Comparison of ENCODE assay signal across 9 cellular contexts in the genomic region with DNA sequence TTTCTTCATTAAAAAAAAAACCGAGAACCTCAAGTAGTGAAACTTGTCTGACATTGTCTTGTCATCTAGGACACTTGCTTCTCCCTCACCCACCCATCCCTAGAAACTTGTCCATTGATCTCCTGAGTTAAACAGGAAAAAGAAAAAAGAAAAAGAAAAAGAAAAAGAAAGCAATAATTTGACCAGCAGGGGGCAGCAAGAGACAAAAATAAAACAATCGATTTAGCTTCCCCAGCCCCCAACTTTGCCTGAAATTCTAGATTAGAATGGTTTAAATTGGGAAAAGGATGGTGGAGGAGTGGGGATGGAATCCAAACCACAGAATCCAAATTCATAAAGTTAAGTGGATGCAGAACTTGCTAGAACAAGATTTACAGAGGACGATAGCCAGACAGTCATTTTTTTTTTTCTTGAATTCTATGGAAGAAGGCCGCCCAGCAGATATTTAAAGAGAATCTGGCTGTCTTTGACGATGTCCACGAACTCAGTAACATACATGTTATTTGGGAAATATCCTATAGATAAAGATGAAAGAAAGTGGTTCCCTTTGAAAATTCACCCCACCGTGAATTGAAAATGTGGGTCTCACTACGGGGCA.
DNase-seq lines count a peak whose midpoint lies in the region; ATAC-seq, FAIRE-seq and TF ChIP-seq lines count a peak whose summit lies in the region.
"Had no signal": no experiment of that assay in that cellular context is flagged by ENCODE, and none has a peak within 500 bp of the region (broad histone marks: within the 10 kb centered on the region; RNA-seq: fewer than 3 reads in every experiment).

No MANE protein-coding gene starts in this region.

- peaks cover 18% of the 10 kb centered on the region for H3K27me3 Mint-ChIP-seq in neural crest cell (ENCODE audit: low read depth)
- H3K27me3 Mint-ChIP-seq in stimulated activated memory B cell treated with anti-CD40 and anti-IgM and Interleukin-4, amounts not matched to agents 10 μg/mL and 1 μg/mL and 100 μg/mL, for 72 hours, result peaks cover 42% of the 10 kb centered on the region
- H3K27me3 Mint-ChIP-seq in activated T-helper 2 cell treated with anti-CD3 and anti-CD28 coated beads, Interferon-gamma antibody, Interleukin-2, Interleukin-4, amounts not matched to agents 10 μg/mL and 5 μg/mL and 100 μg/mL, durations not matched to agents 14 hours and 24 hours and 36 hours (ENCODE audit: low read depth), result no peaks in the 10 kb centered on the region

- no peak overlapping the region for H3K27ac ChIP-seq in PC-3 (ENCODE audit: low read length)

- no TSS peak for BruUV-seq in PC-3 (replicated peaks; lab: Mats Ljungman, UMichigan)

- DNase-seq in NCI-H1417 (lab: John Stamatoyannopoulos, UW), result peak; percentile 16 to 75 (median 68)
- no peak for DNase-seq in NCI-H1417 treated with DMSO at 0.1 percent for 48 hours (lab: John Stamatoyannopoulos, UW)
- peak; percentile 85 for DNase-seq in HT-29 (ENCODE audit: low spot score)
- DNase-seq in PC-3, result peak; percentile 77
- DNase-seq in neural crest cell (ENCODE audit: low read depth, low spot score), result peak; percentile 47
- no peak for DNase-seq in activated T-helper 2 cell treated with anti-CD3 and anti-CD28 coated beads, Interferon-gamma antibody, Interleukin-2, Interleukin-4, amounts not matched to agents 10 μg/mL and 5 μg/mL and 100 μg/mL, durations not matched to agents 14 hours and 24 hours and 36 hours (ENCODE audit: low spot score)

- H3K9me3 ChIP-seq in PC-3 (ENCODE audit: low read length), result no peaks in the 10 kb centered on the region

- peaks cover 24% of the 10 kb centered on the region for H3K27me3 ChIP-seq in PC-3 (ENCODE audit: low read length)

- H3K4me1 ChIP-seq in PC-3 (ENCODE audit: insufficient read depth, low read length), result peaks cover 11% of the 10 kb centered on the region

- no peaks in the 10 kb centered on the region for H3K79me2 ChIP-seq in PC-3 (ENCODE audit: low read length)

- peaks cover 4% of the 10 kb centered on the region for H3K9me3 Mint-ChIP-seq in neural crest cell
- no peaks in the 10 kb centered on the region for H3K9me3 Mint-ChIP-seq in stimulated activated memory B cell treated with anti-CD40 and anti-IgM and Interleukin-4, amounts not matched to agents 10 μg/mL and 1 μg/mL and 100 μg/mL, for 72 hours
- H3K9me3 Mint-ChIP-seq in activated T-helper 2 cell treated with anti-CD3 and anti-CD28 coated beads, Interferon-gamma antibody, Interleukin-2, Interleukin-4, amounts not matched to agents 10 μg/mL and 5 μg/mL and 100 μg/mL, durations not matched to agents 14 hours and 24 hours and 36 hours, result no peaks in the 10 kb centered on the region
- H3K9me3 Mint-ChIP-seq: CD8-positive, alpha-beta memory T cell had no signal

- TF ChIP-seq CTCF in PC-3 (conservative IDR thresholded peaks at IDR 0.05; ENCODE audit: low read depth, low read length) (peak; percentile 88), neural crest cell (conservative IDR thresholded peaks at IDR 0.05) (peak; percentile 86)

- POLR2A ChIA-PET in PC-3 (lab: Charles Lee; ENCODE audit: unreplicated experiment), result no interaction called here

- no peak overlapping the region for H3K4me2 ChIP-seq in PC-3 (ENCODE audit: low read length)

- intact Hi-C loops in PC-3 (cut with micrococcal nuclease), result loop anchor here (1.0 to 10.0 kb wide), 4 partner anchors 141 to 606 kb away; no protein-coding TSS in a partner anchor
- intact Hi-C loops in activated T-helper 2 cell treated with anti-CD3 and anti-CD28 coated beads, Interferon-gamma antibody, Interleukin-2, Interleukin-4, amounts not matched to agents 10 μg/mL and 5 μg/mL and 100 μg/mL, durations not matched to agents 14 hours and 24 hours and 36 hours (cut with micrococcal nuclease), result loop anchor here (5.0 kb wide), 1 partner anchor 1856 kb away; no protein-coding TSS in a partner anchor

- peak; percentile 97 for FAIRE-seq in endometrium (lab: Jason Lieb, UNC)

- CTCF ChIA-PET in PC-3 (lab: Charles Lee), result interaction anchor here (0.6 to 2.0 kb wide), 6 partner anchors 210 to 1858 kb away, joined by 3 to 13 read pairs (median 4); no protein-coding TSS in a partner anchor

- H3K4me1 Mint-ChIP-seq in neural crest cell, result peaks cover 6% of the 10 kb centered on the region
- H3K4me1 Mint-ChIP-seq in stimulated activated memory B cell treated with anti-CD40 and anti-IgM and Interleukin-4, amounts not matched to agents 10 μg/mL and 1 μg/mL and 100 μg/mL, for 72 hours, result no peaks in the 10 kb centered on the region
- H3K4me1 Mint-ChIP-seq in activated T-helper 2 cell treated with anti-CD3 and anti-CD28 coated beads, Interferon-gamma antibody, Interleukin-2, Interleukin-4, amounts not matched to agents 10 μg/mL and 5 μg/mL and 100 μg/mL, durations not matched to agents 14 hours and 24 hours and 36 hours (ENCODE audit: low read depth), result no peaks in the 10 kb centered on the region
- H3K4me1 Mint-ChIP-seq: CD8-positive, alpha-beta memory T cell had no signal

- H3K36me3 Mint-ChIP-seq in neural crest cell (ENCODE audit: low read depth), result no peaks in the 10 kb centered on the region
- H3K36me3 Mint-ChIP-seq in stimulated activated memory B cell treated with anti-CD40 and anti-IgM and Interleukin-4, amounts not matched to agents 10 μg/mL and 1 μg/mL and 100 μg/mL, for 72 hours, result no peaks in the 10 kb centered on the region
- no peaks in the 10 kb centered on the region for H3K36me3 Mint-ChIP-seq in activated T-helper 2 cell treated with anti-CD3 and anti-CD28 coated beads, Interferon-gamma antibody, Interleukin-2, Interleukin-4, amounts not matched to agents 10 μg/mL and 5 μg/mL and 100 μg/mL, durations not matched to agents 14 hours and 24 hours and 36 hours (ENCODE audit: low read depth)
- H3K36me3 Mint-ChIP-seq: CD8-positive, alpha-beta memory T cell had no signal

- H3K4me3 Mint-ChIP-seq in neural crest cell, result no peak overlapping the region
- no peak overlapping the region for H3K4me3 Mint-ChIP-seq in stimulated activated memory B cell treated with anti-CD40 and anti-IgM and Interleukin-4, amounts not matched to agents 10 μg/mL and 1 μg/mL and 100 μg/mL, for 72 hours
- no peak overlapping the region for H3K4me3 Mint-ChIP-seq in activated T-helper 2 cell treated with anti-CD3 and anti-CD28 coated beads, Interferon-gamma antibody, Interleukin-2, Interleukin-4, amounts not matched to agents 10 μg/mL and 5 μg/mL and 100 μg/mL, durations not matched to agents 14 hours and 24 hours and 36 hours (ENCODE audit: low read depth)
- H3K4me3 Mint-ChIP-seq: CD8-positive, alpha-beta memory T cell had no signal

- H2AFZ ChIP-seq in PC-3 (ENCODE audit: low read length), result no peak overlapping the region

- no peak overlapping the region for H3K27ac Mint-ChIP-seq in neural crest cell (ENCODE audit: unreplicated experiment)
- H3K27ac Mint-ChIP-seq in stimulated activated memory B cell treated with anti-CD40 and anti-IgM and Interleukin-4, amounts not matched to agents 10 μg/mL and 1 μg/mL and 100 μg/mL, for 72 hours, result no peak overlapping the region
- no peak overlapping the region for H3K27ac Mint-ChIP-seq in activated T-helper 2 cell treated with anti-CD3 and anti-CD28 coated beads, Interferon-gamma antibody, Interleukin-2, Interleukin-4, amounts not matched to agents 10 μg/mL and 5 μg/mL and 100 μg/mL, durations not matched to agents 14 hours and 24 hours and 36 hours
- H3K27ac Mint-ChIP-seq: CD8-positive, alpha-beta memory T cell had no signal

- no peak; the same call in 1 of the 2 replicates for ATAC-seq in PC-3
- no peak for ATAC-seq in stimulated activated memory B cell treated with anti-CD40 and anti-IgM and Interleukin-4, amounts not matched to agents 10 μg/mL and 1 μg/mL and 100 μg/mL, for 72 hours

- H4K20me1 ChIP-seq in PC-3 (ENCODE audit: low read length), result no peaks in the 10 kb centered on the region

- H3K9me2 ChIP-seq in PC-3 (replicated peaks; ENCODE audit: low read length), result no peaks in the 10 kb centered on the region

- H3F3A ChIP-seq in PC-3 (ENCODE audit: low read length, unreplicated experiment), result no peaks in the 10 kb centered on the region

- no peak overlapping the region for H3K9ac ChIP-seq in PC-3 (ENCODE audit: low read length)

- H3K4me3 ChIP-seq in PC-3 (ENCODE audit: low read length), result no peak overlapping the region

- H3K36me3 ChIP-seq in PC-3 (ENCODE audit: low read depth, low read length), result no peaks in the 10 kb centered on the region

Comparison
In these comparisons a context has a peak if more than half of its experiments do, and no peak if none do; other contexts are left out.
1. DNase-seq: peak in NCI-H1417 (3 of 3), HT-29 (single experiment), PC-3 (single experiment) and neural crest cell (single experiment); none in NCI-H1417 treated with DMSO at 0.1 percent for 48 hours (single experiment) and activated T-helper 2 cell treated with anti-CD3 and anti-CD28 coated beads, Interferon-gamma antibody, Interleukin-2, Interleukin-4, amounts not matched to agents 10 μg/mL and 5 μg/mL and 100 μg/mL, durations not matched to agents 14 hours and 24 hours and 36 hours (single experiment).